ENCODE assay signal across 8 cellular contexts in the genomic region with DNA sequence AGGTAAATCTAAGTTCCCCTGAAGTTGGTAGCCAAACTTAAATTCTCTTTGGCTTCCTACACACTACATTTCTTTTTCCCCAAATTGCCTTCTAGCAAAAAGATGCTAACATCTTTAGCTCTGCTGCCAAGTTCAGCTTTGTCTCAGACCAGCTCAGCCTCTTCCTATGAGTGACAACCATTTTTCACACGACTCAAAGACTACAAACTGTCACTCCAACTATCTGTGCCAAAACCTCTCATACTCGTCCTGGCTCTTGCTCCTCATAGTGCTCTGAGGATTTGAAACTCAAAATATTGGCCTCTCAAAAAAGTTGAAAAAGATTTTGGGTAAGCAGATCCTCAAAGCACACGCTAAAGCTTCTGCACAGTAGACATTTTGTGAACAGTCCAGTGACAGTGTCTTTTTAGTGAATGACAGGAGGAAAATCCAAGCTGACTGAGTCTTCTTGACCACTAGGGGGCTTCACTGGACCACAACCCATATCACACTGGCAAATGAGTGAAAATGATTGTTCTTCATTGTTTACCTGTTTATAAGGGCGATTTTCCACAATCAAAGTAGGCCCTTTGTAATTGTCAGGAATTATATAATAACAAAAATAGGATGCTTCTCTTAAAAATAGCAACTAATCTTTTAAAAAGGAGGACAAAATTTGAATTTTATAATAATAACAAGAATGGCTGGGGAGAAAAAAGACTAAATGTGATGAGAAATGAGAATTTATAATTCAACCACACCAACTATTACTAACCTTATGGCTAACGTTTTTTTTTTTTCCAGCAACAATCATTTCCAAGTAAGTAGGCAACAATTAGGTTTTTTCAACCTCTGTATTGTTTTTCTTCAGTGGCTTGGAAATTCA.
DNase-seq lines count a peak whose midpoint lies in the region; ATAC-seq and TF ChIP-seq lines count a peak whose summit lies in the region.

No MANE protein-coding gene starts in this region.

- H3K4me3 Mint-ChIP-seq in central memory CD8-positive, alpha-beta T cell, result no peak overlapping the region

- H3K4me3 ChIP-seq in LNCaP clone FGC (ENCODE audit: low read depth, low read length), result no peak overlapping the region
- H3K4me3 ChIP-seq in upper lobe of left lung, result no peak overlapping the region

- ATAC-seq in central memory CD8-positive, alpha-beta T cell (replicated peaks; ENCODE audit: extremely low read depth, poor library complexity, severe bottlenecking), result peak; percentile 60
- ATAC-seq in upper lobe of left lung (ENCODE audit: low FRiP score in 2 of 2), result peak in 1 of 2 donors; percentile 80

- H3K27me3 ChIP-seq in upper lobe of left lung, result no peaks in the 10 kb centered on the region

- DNase-seq in COR-L47 (lab: John Stamatoyannopoulos, UW), result peak; percentile 43
- DNase-seq in GM19240 (ENCODE audit: insufficient read length, low spot score), result peak; percentile 10
- DNase-seq in LNCaP clone FGC (ENCODE audit: low read depth), result peak; percentile 45
- peak; percentile 33 for DNase-seq in SHP77 treated with DMSO at 0.1 percent for 48 hours (lab: John Stamatoyannopoulos, UW)
- DNase-seq in central memory CD8-positive, alpha-beta T cell (ENCODE audit: low spot score in 2 of 2), result no peak
- DNase-seq in left kidney (ENCODE audit: low read depth, low spot score), result peak; percentile 75
- DNase-seq in upper lobe of left lung, result no peak
- DNase-seq in activated effector memory CD4-positive, alpha-beta T cell treated with Interleukin-2 at 50 U/mL for 16 hours, result no peak

- H3K27ac ChIP-seq in upper lobe of left lung, result peak overlapping the region in 1 of 4 donors; percentile 27

- no peaks in the 10 kb centered on the region for H3K9me3 Mint-ChIP-seq in central memory CD8-positive, alpha-beta T cell

- TF ChIP-seq CTCF in LNCaP clone FGC (IDR thresholded peaks at IDR 0.05; ENCODE audit: control insufficient read depth, extremely low read depth, insufficient read depth), result peak; percentile 76
- peak; percentile 62 to 73 (median 64) for TF ChIP-seq CTCF in upper lobe of left lung (IDR thresholded peaks at IDR 0.05)

- WGBS in upper lobe of left lung, 2 donors, result 39 to 44% methylated on average over 5 of the region's 5 CpGs

- TF ChIP-seq EP300 in upper lobe of left lung (IDR thresholded peaks at IDR 0.05), result no peak

- H3K27ac Mint-ChIP-seq in central memory CD8-positive, alpha-beta T cell (ENCODE audit: low read depth), result no peak overlapping the region

- peaks cover 78% of the 10 kb centered on the region for H3K36me3 Mint-ChIP-seq in central memory CD8-positive, alpha-beta T cell (ENCODE audit: insufficient read depth)

- H3K27me3 Mint-ChIP-seq in central memory CD8-positive, alpha-beta T cell, result no peaks in the 10 kb centered on the region

- peaks cover 25% of the 10 kb centered on the region for H3K4me1 Mint-ChIP-seq in central memory CD8-positive, alpha-beta T cell

- no peaks in the 10 kb centered on the region for H3K9me3 ChIP-seq in upper lobe of left lung

- TF ChIP-seq POLR2A in upper lobe of left lung (IDR thresholded peaks at IDR 0.05), result no peak

- H3K36me3 ChIP-seq in upper lobe of left lung, result peaks cover 0 to 35% (median 6%) of the 10 kb centered on the region in 4 donors

- H3K4me1 ChIP-seq in upper lobe of left lung, result peaks cover 0 to 4% (median under 1%) of the 10 kb centered on the region in 4 donors

Comparison
In these comparisons a context has a peak if more than half of its experiments do, and no peak if none do; other contexts are left out.
1. DNase-seq: peak in COR-L47 (single experiment), GM19240 (single experiment), LNCaP clone FGC (single experiment), SHP77 treated with DMSO at 0.1 percent for 48 hours (single experiment) and left kidney (single experiment); none in central memory CD8-positive, alpha-beta T cell (0 of 2), upper lobe of left lung (0 of 2) and activated effector memory CD4-positive, alpha-beta T cell treated with Interleukin-2 at 50 U/mL for 16 hours (single experiment).